19 cellular contexts compared by ENCODE assay signal in genomic region chr12:95054206-95054605, GRCh38.
"Had no signal": no experiment of that assay in that cellular context is flagged by ENCODE, and none has a peak within 500 bp of the region (broad histone marks: within the 10 kb centered on the region; RNA-seq: fewer than 3 reads in every experiment).

No MANE protein-coding gene starts in this region.

- H3K27me3 Mint-ChIP-seq: effector memory CD8-positive, alpha-beta T cell; naive B cell; type B pancreatic cell had no signal

- H3K27me3 ChIP-seq: esophagus squamous epithelium, gastroesophageal sphincter had no signal

- H3K4me1 ChIP-seq: esophagus squamous epithelium had no signal

- H3K4me3 ChIP-seq: esophagus squamous epithelium, gastroesophageal sphincter, lung, skin epidermis had no signal

- H3K27ac ChIP-seq: esophagus squamous epithelium, gastroesophageal sphincter, skin epidermis had no signal

- ATAC-seq: effector memory CD8-positive, alpha-beta T cell; gastroesophageal sphincter; left colon; left ventricle myocardium superior; sciatic nerve had no signal

- H3K4me1 Mint-ChIP-seq: naive B cell, nephron progenitor cell had no signal

- H3K4me3 Mint-ChIP-seq: effector memory CD8-positive, alpha-beta T cell; naive B cell; nephron progenitor cell; type B pancreatic cell had no signal

- H3K9me3 Mint-ChIP-seq: effector memory CD8-positive, alpha-beta T cell; naive B cell; nephron progenitor cell; type B pancreatic cell had no signal

- DNase-seq: effector memory CD8-positive, alpha-beta T cell; esophagus squamous epithelium; foreskin fibroblast; kidney; left colon; left ventricle myocardium superior; mesenchymal stem cell; midbrain; naive B cell; nephron progenitor cell; posterior cingulate gyrus; stimulated activated CD4-positive, alpha-beta T cell treated with anti-CD3 and anti-CD28 coated beads, Interleukin-12 subunit alpha, Interleukin-12 subunit beta, amount 100 ng/mL, for 4 hours; stimulated activated CD4-positive, alpha-beta T cell treated with anti-CD3 and anti-CD28 coated beads, Interleukin-2, amount 100 ng/mL, for 48 hours; stimulated activated naive CD4-positive, alpha-beta T cell treated with Interleukin-2 at 50 U/mL for 16 hours had no signal

- H3K9me3 ChIP-seq: esophagus squamous epithelium, gastroesophageal sphincter had no signal

- H3K27ac Mint-ChIP-seq: effector memory CD8-positive, alpha-beta T cell; type B pancreatic cell had no signal
